ENCODE assay signal across 19 cellular contexts in the genomic region with DNA sequence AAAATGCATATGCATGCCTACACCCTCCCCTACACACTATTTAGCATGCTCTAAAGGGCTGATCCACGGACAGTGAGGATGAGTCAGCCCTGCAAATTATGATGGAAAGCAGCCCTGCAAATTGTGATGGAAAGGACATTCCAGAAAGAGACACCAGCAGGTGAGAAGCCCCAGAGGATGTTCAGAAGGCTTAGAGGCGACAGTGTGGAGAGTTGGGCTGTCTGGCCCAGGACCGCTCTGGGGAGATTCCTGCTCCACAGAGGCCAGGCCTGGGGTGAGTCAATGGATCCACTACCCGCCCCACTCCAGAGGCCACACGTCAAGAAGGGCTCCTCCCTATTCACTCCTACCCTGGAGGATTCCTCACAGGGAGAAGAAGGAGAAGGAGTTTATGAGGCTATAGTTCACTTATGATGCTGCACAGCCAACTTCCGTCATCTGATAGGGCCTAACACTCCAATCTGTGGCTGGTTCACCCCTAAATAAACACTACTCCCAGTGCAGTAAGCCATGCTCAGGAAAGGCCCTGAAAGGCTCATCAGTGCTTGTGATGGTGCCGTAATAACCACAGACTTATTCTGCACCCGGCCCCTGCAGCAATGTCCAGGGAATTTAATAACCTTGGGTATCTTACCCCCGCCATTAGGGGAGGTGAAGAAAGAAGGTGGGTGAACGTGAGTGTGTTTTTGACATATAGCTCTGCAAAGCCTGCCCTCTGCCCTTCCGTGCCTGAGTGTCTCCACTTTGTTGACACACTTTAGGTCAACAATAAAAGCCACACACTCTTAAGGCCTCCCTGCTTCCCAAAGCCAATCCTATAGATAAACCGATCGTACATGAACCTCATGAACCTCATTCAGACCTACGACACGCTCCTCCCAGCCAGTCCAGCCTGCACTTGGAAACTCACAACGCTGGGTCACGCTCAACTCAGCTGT. TPM values are rescaled to one million over a fixed set of nuclear protein-coding genes. Genes with fewer than 3 reads are reported as not detected.
DNase-seq lines count a peak whose midpoint lies in the region; ATAC-seq and TF ChIP-seq lines count a peak whose summit lies in the region.
"Had no signal": no experiment of that assay in that cellular context is flagged by ENCODE, and none has a peak within 500 bp of the region (broad histone marks: within the 10 kb centered on the region; RNA-seq: fewer than 3 reads in every experiment).

No MANE protein-coding gene starts in this region.

- no peak overlapping the region for H3K9ac ChIP-seq in trophoblast cell (ENCODE audit: low read length)

- H3K18ac ChIP-seq in trophoblast cell (ENCODE audit: low read length): peak overlapping the region; percentile 20

- no peaks in the 10 kb centered on the region for H3K79me2 ChIP-seq in trophoblast cell (ENCODE audit: control insufficient read depth, insufficient read depth, low read length, poor library complexity)

- H3K36me3 ChIP-seq in trophoblast cell (ENCODE audit: control insufficient read depth in 1 of 2, insufficient read depth in 2 of 2, low read length in 2 of 2): no peaks in the 10 kb centered on the region
- H3K36me3 ChIP-seq: adrenal gland, heart left ventricle, right lobe of liver had no signal

- DNase-seq in DMS153 (lab: John Stamatoyannopoulos, UW): peak; percentile 79
- peak; percentile 27 for DNase-seq in NCI-H510A (lab: John Stamatoyannopoulos, UW)
- peak; percentile 49 for DNase-seq in fibroblast of mammary gland (ENCODE audit: low read depth)
- peak; percentile 92 to 96 for DNase-seq in trophoblast cell
- no peak for DNase-seq in SKM-1 (lab: John Stamatoyannopoulos, UW; ENCODE audit: unreplicated experiment)
- DNase-seq in HPDE6-E6E7 (ENCODE audit: extremely low spot score): no peak
- DNase-seq: activated CD4-positive, alpha-beta T cell treated with anti-CD3 and anti-CD28 coated beads, Interleukin-2, amount 10 ng/mL, durations not matched to agents 24 days and 14 days; cortex of kidney; erythroblast; KG1; NCI-H1694; NCI-H69; right lobe of liver; stimulated activated CD4-positive, alpha-beta T cell treated with anti-CD3 and anti-CD28 coated beads, Interleukin-4, amount 100 ng/mL, for 4 hours had no signal

- H2AK5ac ChIP-seq in trophoblast cell (ENCODE audit: low read length): no peak overlapping the region

- H3K27ac ChIP-seq in trophoblast cell (ENCODE audit: low read depth, low read length): peak overlapping the region; percentile 40
- H3K27ac ChIP-seq: adrenal gland, heart left ventricle, right lobe of liver had no signal

- no peak overlapping the region for H4K12ac ChIP-seq in trophoblast cell (ENCODE audit: low read depth, low read length)

- no peaks in the 10 kb centered on the region for H3K9me3 ChIP-seq in trophoblast cell (ENCODE audit: insufficient read depth, low read depth, low read length)
- H3K9me3 ChIP-seq: adrenal gland, heart left ventricle, right lobe of liver had no signal

- peaks cover 11% of the 10 kb centered on the region for H3K79me1 ChIP-seq in trophoblast cell (ENCODE audit: low read length)

- H4K8ac ChIP-seq in trophoblast cell (ENCODE audit: low read depth, low read length): peak overlapping the region; percentile 30

- ATAC-seq in GM19035 (IDR thresholded peaks at IDR 0.05; ENCODE audit: unreplicated experiment) (no peak), HG03095 (IDR thresholded peaks at IDR 0.05; ENCODE audit: unreplicated experiment) (no peak)
- ATAC-seq: stimulated activated effector memory CD8-positive, alpha-beta T cell treated with anti-CD3 and anti-CD28 coated beads, Interleukin-12 subunit alpha, Interleukin-12 subunit beta, amount 100 ng/mL, for 72 hours had no signal

- H3K4ac ChIP-seq in trophoblast cell (ENCODE audit: low read depth, low read length): no peak overlapping the region

- peak overlapping the region; percentile 20 for H4K91ac ChIP-seq in trophoblast cell (ENCODE audit: low read depth, low read length)

- peaks cover 8 to 13% of the 10 kb centered on the region in 2 experiments for H3K4me1 ChIP-seq in trophoblast cell (ENCODE audit: control insufficient read depth in 1 of 2, insufficient read depth in 2 of 2, low read length in 2 of 2)
- H3K4me1 ChIP-seq: adrenal gland, right lobe of liver had no signal

- peak overlapping the region; percentile 29 for H2BK5ac ChIP-seq in trophoblast cell (ENCODE audit: low read depth, low read length, poor library complexity)

- H2BK12ac ChIP-seq in trophoblast cell (ENCODE audit: low read length): peak overlapping the region; percentile 64

- no peak overlapping the region for H3K4me2 ChIP-seq in trophoblast cell (ENCODE audit: low read length)

- WGBS in trophoblast cell (ENCODE audit: extremely low coverage, insufficient coverage, insufficient read length): no CpG with 5 or more reads among the region's 17 CpGs

- peak overlapping the region; percentile 21 for H2BK120ac ChIP-seq in trophoblast cell (ENCODE audit: insufficient read depth, low read length, poor library complexity)

- no peak for TF ChIP-seq CTCF in fibroblast of mammary gland (conservative IDR thresholded peaks at IDR 0.05; ENCODE audit: control insufficient read depth, insufficient read depth, low read depth, low read length)

- H3K23ac ChIP-seq in trophoblast cell (ENCODE audit: low read length): no peak overlapping the region

- H3K4me3 ChIP-seq in fibroblast of mammary gland (ENCODE audit: control insufficient read depth, low read depth, low read length) (no peak overlapping the region), trophoblast cell (ENCODE audit: low read depth, low read length) (no peak overlapping the region)
- H3K4me3 ChIP-seq: adrenal gland, heart left ventricle, right lobe of liver had no signal

- H3K14ac ChIP-seq in trophoblast cell (ENCODE audit: low read length): peak overlapping the region; percentile 36

- H2AFZ ChIP-seq in trophoblast cell (ENCODE audit: insufficient read depth, low read length, poor library complexity): no peak overlapping the region

- H3K27me3 ChIP-seq in trophoblast cell (ENCODE audit: insufficient read depth, low read length): no peaks in the 10 kb centered on the region
- H3K27me3 ChIP-seq: adrenal gland, heart left ventricle, right lobe of liver had no signal

RNA-seq across cellular contexts. Expression of a gene that starts 46.4 kb away (rescaled TPM):
- polyA plus RNA-seq in trophoblast cell (2013): 7.4 and 7.6 TPM in 2 replicates

Comparison
In these comparisons a context has a peak if more than half of its experiments do, and no peak if none do; other contexts are left out.
1. DNase-seq: peak in DMS153 (single experiment), NCI-H510A (single experiment), fibroblast of mammary gland (single experiment) and trophoblast cell (2 of 2); none in SKM-1 (single experiment) and HPDE6-E6E7 (single experiment).